ENCODE assay signal across 8 cellular contexts in the genomic region with DNA sequence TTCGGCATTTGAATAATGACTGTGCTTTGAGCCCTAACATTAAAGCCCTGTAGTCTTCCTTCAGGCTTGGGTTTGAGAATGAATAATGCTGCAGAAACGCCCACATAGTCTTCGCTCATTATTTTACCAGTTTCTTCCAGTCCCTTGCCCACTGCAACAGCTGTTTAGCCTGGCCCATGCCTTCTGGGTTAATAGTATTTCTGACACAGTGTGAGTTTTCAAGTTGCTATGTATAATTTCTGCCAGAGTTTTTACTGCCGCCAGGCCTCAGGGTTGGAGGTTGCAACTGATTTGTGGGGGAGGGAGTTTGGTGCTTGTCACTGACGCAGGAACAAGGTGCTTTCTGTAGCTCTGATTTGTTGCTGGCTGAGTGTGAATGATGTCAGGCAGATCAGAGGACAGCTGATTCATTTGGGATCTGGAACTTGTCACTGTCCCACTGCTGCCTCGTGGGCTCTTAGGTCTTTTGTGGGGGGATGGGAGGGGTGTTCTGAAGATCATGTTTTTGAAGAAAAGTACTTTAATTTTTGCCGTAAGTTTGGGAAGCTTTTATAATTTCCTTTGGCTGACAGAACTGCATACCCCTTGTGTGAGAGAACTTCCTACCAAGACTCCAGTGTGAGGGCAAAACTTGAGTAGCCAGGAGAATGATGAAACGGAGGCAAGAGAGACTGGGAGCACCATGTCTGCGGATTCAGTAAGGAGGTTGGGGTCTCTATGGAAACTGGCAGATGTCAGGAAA.
DNase-seq lines count a peak whose midpoint lies in the region; FAIRE-seq and TF ChIP-seq lines count a peak whose summit lies in the region.

No MANE protein-coding gene starts in this region.

- CTCF ChIA-PET in AG04450 (lab: Charles Lee) (interaction anchor here (0.7 to 2.3 kb wide), 3 partner anchors 11 to 517 kb away, joined by 3 to 12 read pairs (median 4); no protein-coding TSS in a partner anchor), H1 (lab: Charles Lee; ENCODE audit: partially characterized antibody) (interaction anchor here (0.6 kb wide), 1 partner anchor 266 kb away, joined by 4 read pairs; no protein-coding TSS in a partner anchor)

- H2BK12ac ChIP-seq in H1 (ENCODE audit: low read depth, low read length) = no peak overlapping the region

- H3K27ac ChIP-seq in AG04450 (ENCODE audit: low read depth, low read length) (peak overlapping the region; percentile 77), H1 (ENCODE audit: low read depth, low read length) (no peak overlapping the region), muscle layer of colon (ENCODE audit: low read depth, low read length) (peak overlapping the region; percentile 65)

- peaks cover 15 to 18% of the 10 kb centered on the region in 2 donors for H3K4me1 Mint-ChIP-seq in immature natural killer cell

- H3K9me3 Mint-ChIP-seq in immature natural killer cell = no peaks in the 10 kb centered on the region

- H3K36me3 Mint-ChIP-seq in immature natural killer cell = peaks cover 0 to 6% (median 0%) of the 10 kb centered on the region in 3 donors

- H3K27me3 ChIP-seq in AG04450 (ENCODE audit: control insufficient read depth, insufficient read depth, low read length) (no peaks in the 10 kb centered on the region), H1 (replicated peaks in 1 of 4; ENCODE audit: control insufficient read depth in 3 of 4, extremely low read depth in 1 of 4, insufficient read depth in 3 of 4, low read length in 3 of 4) (no peaks in the 10 kb centered on the region), muscle layer of colon (ENCODE audit: control insufficient read depth in 1 of 2, insufficient read depth in 2 of 2, low read length in 2 of 2) (no peaks in the 10 kb centered on the region)

- no peak overlapping the region for H2BK20ac ChIP-seq in H1 (ENCODE audit: low read length)

- H2BK120ac ChIP-seq in H1 (replicated peaks; ENCODE audit: low read depth, low read length) = no peak overlapping the region

- TF ChIP-seq RAD21 in H1 (IDR thresholded peaks at IDR 0.05 in 1 of 2, conservative IDR thresholded peaks at IDR 0.05 in 1 of 2; ENCODE audit: low read depth in 2 of 2, low read length in 2 of 2) = no peak

- 0 out of 4 replicates have a peak, but pooled peaks cover 0 to 2% of the 10 kb centered on the region in 2 experiments for H3K79me2 ChIP-seq in H1 (ENCODE audit: control insufficient read depth in 1 of 2, insufficient read depth in 2 of 2, low read length in 2 of 2)

- H3K56ac ChIP-seq in H1 (replicated peaks; ENCODE audit: insufficient read length, low read depth, low read length) = no peak overlapping the region

- H3K27ac Mint-ChIP-seq in immature natural killer cell = peak overlapping the region in 2 of 6 donors; percentile 20 to 40

- H3K23ac ChIP-seq in H1 (ENCODE audit: insufficient read length) = no peak overlapping the region

- TF ChIP-seq CTCF in AG04450 (IDR thresholded peaks at IDR 0.05; ENCODE audit: low read depth, low read length) (no peak), H1 (IDR thresholded peaks at IDR 0.05; ENCODE audit: control extremely low read depth in 1 of 3, insufficient read depth in 1 of 3, low read depth in 1 of 3, low read length in 3 of 3) (no peak)

- WGBS in H1 (ENCODE audit: extremely low coverage in 1 of 2, insufficient coverage in 1 of 2, insufficient read length in 1 of 2, insufficient replicate concordance in 2 of 2, low coverage in 1 of 2, low lambda C conversion rate in 2 of 2, missing lambda C conversion rate in 1 of 2), 2 experiments = 81% methylated on average over 9 of the region's 9 CpGs; no CpG with 5 or more reads in 1 of the 2 experiments

- H4K5ac ChIP-seq in H1 (ENCODE audit: insufficient read length, low read depth, low read length) = no peak overlapping the region

- no peak overlapping the region for H2AFZ ChIP-seq in H1 (ENCODE audit: low read length)

- no peak overlapping the region for H2AK5ac ChIP-seq in H1 (ENCODE audit: low read depth, low read length)

- H4K8ac ChIP-seq in H1 (ENCODE audit: extremely low read depth, insufficient read depth, low read length) = no peak overlapping the region

- TF ChIP-seq EP300 in H1 (IDR thresholded peaks at IDR 0.05; ENCODE audit: borderline replicate concordance in 1 of 2, low read depth in 2 of 2, low read length in 2 of 2) = no peak

- H2BK5ac ChIP-seq in H1 (ENCODE audit: low read depth, low read length) = no peak overlapping the region

- H3K27me3 Mint-ChIP-seq in immature natural killer cell (ENCODE audit: low read depth in 3 of 3) = no peaks in the 10 kb centered on the region

- no peak for TF ChIP-seq POLR2A in H1 (IDR thresholded peaks at IDR 0.05; ENCODE audit: control extremely low read depth in 1 of 2, low read depth in 2 of 2, low read length in 2 of 2)

- no peak overlapping the region for H4K91ac ChIP-seq in H1 (replicated peaks; ENCODE audit: insufficient read length, low read length)

- no peaks in the 10 kb centered on the region for H3K23me2 ChIP-seq in H1 (ENCODE audit: low read depth, low read length)

- DNase-seq in AG04450 (ENCODE audit: low read depth, low spot score) (peak; percentile 67), HTR-8/SVneo (ENCODE audit: insufficient read length, low spot score) (peak; percentile 19), H1 (ENCODE audit: low read depth in 1 of 2, low spot score in 2 of 2) (no peak), DMS79 treated with DMSO at 0.1 percent for 48 hours (lab: John Stamatoyannopoulos, UW) (no peak), NCI-H1694 (lab: John Stamatoyannopoulos, UW) (no peak), midbrain (lab: John Stamatoyannopoulos, UW) (no peak), immature natural killer cell (no peak)

- H3K4me2 ChIP-seq in H1 (ENCODE audit: insufficient read depth in 1 of 2, low read depth in 2 of 2, low read length in 2 of 2) = peak overlapping the region; percentile 2 to 41; a peak in 1 of 4 replicates

- H3K36me3 ChIP-seq in H1 (ENCODE audit: control insufficient read depth in 2 of 4, insufficient read depth in 4 of 4, low read length in 3 of 4) (no peaks in the 10 kb centered on the region), muscle layer of colon (ENCODE audit: insufficient read depth, low read length) (no peaks in the 10 kb centered on the region)

- H3K4me3 ChIP-seq in AG04450 (ENCODE audit: low read depth, low read length) (peak overlapping the region; percentile 11; the same call in 1 of the 2 replicates), H1 (ENCODE audit: extremely low read depth in 1 of 4, insufficient read depth in 2 of 4, low read depth in 3 of 4, low read length in 4 of 4) (no peak overlapping the region), muscle layer of colon (ENCODE audit: low read depth in 1 of 2, low read length in 2 of 2) (peak overlapping the region in 1 of 2 donors; percentile 2)

- H3K9ac ChIP-seq in H1 (replicated peaks in 1 of 4; ENCODE audit: extremely low read depth in 1 of 4, low read depth in 3 of 4, low read length in 3 of 4) (no peak overlapping the region), muscle layer of colon (ENCODE audit: low read length) (no peak overlapping the region)

- no peak overlapping the region for H3K18ac ChIP-seq in H1 (ENCODE audit: extremely low read depth, low read length)

- H2BK15ac ChIP-seq in H1 (ENCODE audit: low read length) = no peak overlapping the region

- H3K14ac ChIP-seq in H1 (ENCODE audit: insufficient read length) = no peak overlapping the region

- H3K4me1 ChIP-seq in H1 (replicated peaks in 1 of 4; ENCODE audit: control insufficient read depth in 3 of 4, insufficient read depth in 4 of 4, low read length in 3 of 4) (peaks cover 0 to 16% (median 9%) of the 10 kb centered on the region in 4 experiments; a peak in 4 of 7 replicates), muscle layer of colon (ENCODE audit: insufficient read depth, low read length) (peaks cover 22% of the 10 kb centered on the region)

- H4K20me1 ChIP-seq in H1 (replicated peaks in 1 of 2; ENCODE audit: control insufficient read depth in 1 of 2, insufficient read depth in 2 of 2, low read length in 2 of 2) = no peaks in the 10 kb centered on the region

- POLR2A ChIA-PET in AG04450 (lab: Yijun Ruan, JAX) = interaction anchor here (0.6 to 1.0 kb wide), 2 partner anchors 11 to 20 kb away, joined by 4 read pairs; no protein-coding TSS in a partner anchor
- POLR2A ChIA-PET in H1 (lab: Charles Lee; ENCODE audit: partially characterized antibody) = interaction anchor here (1.0 kb wide), 1 partner anchor 9 kb away, joined by 5 read pairs; no protein-coding TSS in a partner anchor

- no peak overlapping the region for H3K4ac ChIP-seq in H1 (replicated peaks; ENCODE audit: insufficient read length, low read depth, low read length)

- FAIRE-seq in HTR-8/SVneo (lab: Jason Lieb, UNC) (no peak), H1 (lab: Jason Lieb, UNC) (no peak)

- H3K79me1 ChIP-seq in H1 (ENCODE audit: low read depth, low read length) = no peaks in the 10 kb centered on the region

- H3K4me3 Mint-ChIP-seq in immature natural killer cell = peak overlapping the region in 1 of 5 donors; percentile 35

- no peaks in the 10 kb centered on the region for H3K9me3 ChIP-seq in AG04450 (ENCODE audit: control insufficient read depth, insufficient read depth, low read length)
- H3K9me3 ChIP-seq in H1 (ENCODE audit: insufficient read depth in 2 of 2, low read depth in 1 of 2, low read length in 1 of 2) = no peaks in the 10 kb centered on the region
- no peaks in the 10 kb centered on the region for H3K9me3 ChIP-seq in muscle layer of colon (ENCODE audit: low read length)

TF ChIP-seq in H1, 55 proteins besides CTCF, POLR2A, EP300 and RAD21 (continues in another document):
- TF ChIP-seq ZNF274 (IDR thresholded peaks at IDR 0.05; ENCODE audit: borderline replicate concordance, extremely low read depth, low read length) = no peak
- no peak for TF ChIP-seq RBBP5 (IDR thresholded peaks at IDR 0.05; ENCODE audit: borderline replicate concordance, low read depth, low read length)
- TF ChIP-seq, protein P1, sequence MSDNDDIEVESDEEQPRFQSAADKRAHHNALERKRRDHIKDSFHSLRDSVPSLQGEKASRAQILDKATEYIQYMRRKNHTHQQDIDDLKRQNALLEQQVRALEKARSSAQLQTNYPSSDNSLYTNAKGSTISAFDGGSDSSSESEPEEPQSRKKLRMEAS (IDR thresholded peaks at IDR 0.05) = no peak
- TF ChIP-seq JUN (IDR thresholded peaks at IDR 0.05; ENCODE audit: low read depth, low read length) = no peak
- no peak for TF ChIP-seq HDAC2 (IDR thresholded peaks at IDR 0.05; ENCODE audit: borderline replicate concordance in 1 of 2, low read depth in 2 of 2, low read length in 2 of 2)
- no peak for TF ChIP-seq ASH2L (IDR thresholded peaks at IDR 0.05; ENCODE audit: low read length)
- TF ChIP-seq BACH1 (IDR thresholded peaks at IDR 0.05; ENCODE audit: low read length) = no peak
- no peak for TF ChIP-seq BRCA1 (IDR thresholded peaks at IDR 0.05; ENCODE audit: low read depth, low read length)
- TF ChIP-seq GTF2F1 (IDR thresholded peaks at IDR 0.05; ENCODE audit: borderline replicate concordance, low read depth, low read length) = no peak
- TF ChIP-seq KDM5A (IDR thresholded peaks at IDR 0.05; ENCODE audit: low read length) = no peak
- TF ChIP-seq NRF1 (IDR thresholded peaks at IDR 0.05; ENCODE audit: low read depth, low read length) = no peak
- TF ChIP-seq RXRA (IDR thresholded peaks at IDR 0.05; ENCODE audit: insufficient read depth, low read depth, low read length) = no peak
- TF ChIP-seq RFX5 (IDR thresholded peaks at IDR 0.05; ENCODE audit: borderline replicate concordance, low read depth, low read length) = no peak

Comparison
In these comparisons a context has a peak if more than half of its experiments do, and no peak if none do; other contexts are left out.
1. DNase-seq: peak in AG04450 (single experiment) and HTR-8/SVneo (single experiment); none in H1 (0 of 2), DMS79 treated with DMSO at 0.1 percent for 48 hours (single experiment), NCI-H1694 (single experiment), midbrain (single experiment) and immature natural killer cell (0 of 3).